26 cellular contexts compared by ENCODE assay signal in genomic region chr15:64513823-64514222, GRCh38. TPM values are rescaled to one million over a fixed set of nuclear protein-coding genes. Genes with fewer than 3 reads are reported as not detected.
A peak's percentile ranks its signal among the peaks of the same experiment; 100 is the strongest.
DNase-seq lines count a peak whose midpoint lies in the region; ATAC-seq and TF ChIP-seq lines count a peak whose summit lies in the region.
"Had no signal": no experiment of that assay in that cellular context is flagged by ENCODE, and none has a peak within 500 bp of the region (broad histone marks: within the 10 kb centered on the region; RNA-seq: fewer than 3 reads in every experiment).

No MANE protein-coding gene starts in this region.

- no peak for TF ChIP-seq POLR2A in erythroblast (IDR thresholded peaks at IDR 0.05; ENCODE audit: low read length)

- no peaks in the 10 kb centered on the region for H3K27me3 ChIP-seq in CD8-positive, alpha-beta memory T cell (ENCODE audit: insufficient read depth, low read length, poor library complexity, severe bottlenecking)
- H3K27me3 ChIP-seq: brain microvascular endothelial cell, vagina had no signal

- H3K4me3 ChIP-seq in CD8-positive, alpha-beta memory T cell (ENCODE audit: low read length) = no peak overlapping the region
- H3K4me3 ChIP-seq: A549, vagina had no signal

- H3K9me3 Mint-ChIP-seq in activated T-cell treated with anti-CD3 and anti-CD28 coated beads, Interleukin-2, amount 50 U/mL, for 24 hours = no peaks in the 10 kb centered on the region
- no peaks in the 10 kb centered on the region for H3K9me3 Mint-ChIP-seq in CD8-positive, alpha-beta memory T cell
- no peaks in the 10 kb centered on the region for H3K9me3 Mint-ChIP-seq in activated naive CD8-positive, alpha-beta T cell treated with anti-CD3 and anti-CD28 coated beads for 36 hours
- no peaks in the 10 kb centered on the region for H3K9me3 Mint-ChIP-seq in memory B cell
- H3K9me3 Mint-ChIP-seq: activated T-helper 1 cell treated with anti-CD3 and anti-CD28 coated beads, Interleukin-12 subunit alpha, Interleukin-12 subunit beta, Interleukin-2, Interleukin-4 antibody, amounts not matched to agents 30 ng/mL and 10 ng/mL and 1 ng/mL, durations not matched to agents 14 hours and 24 hours and 36 hours had no signal

- peak overlapping the region; percentile 72 for H3K27ac Mint-ChIP-seq in activated T-cell treated with anti-CD3 and anti-CD28 coated beads, Interleukin-2, amount 50 U/mL, for 24 hours
- H3K27ac Mint-ChIP-seq in CD8-positive, alpha-beta memory T cell = peak overlapping the region in 6 of 8 donors; percentile 38 to 76 (median 56)
- H3K27ac Mint-ChIP-seq in activated naive CD8-positive, alpha-beta T cell treated with anti-CD3 and anti-CD28 coated beads for 36 hours = peak overlapping the region; percentile 75
- H3K27ac Mint-ChIP-seq in memory B cell = peak overlapping the region; percentile 60
- H3K27ac Mint-ChIP-seq: B cell had no signal

- H3K36me3 ChIP-seq in CD8-positive, alpha-beta memory T cell (ENCODE audit: insufficient read depth, low read length) = no peaks in the 10 kb centered on the region
- H3K36me3 ChIP-seq: brain microvascular endothelial cell, vagina had no signal

- CTCF ChIA-PET in CD8-positive, alpha-beta memory T cell (lab: Charles Lee) = interaction anchor here (0.7 to 1.7 kb wide), 3 partner anchors 13 to 323 kb away, joined by 3 to 4 read pairs (median 3); no protein-coding TSS in a partner anchor

- POLR2A ChIA-PET in CD8-positive, alpha-beta memory T cell (lab: Charles Lee) = interaction anchor here (0.6 to 0.7 kb wide), 3 partner anchors 12 to 259 kb away, joined by 3 to 10 read pairs (median 4); no protein-coding TSS in a partner anchor

- no peak for ATAC-seq in memory B cell (ENCODE audit: low read depth)
- no peak for ATAC-seq in HG02981 (IDR thresholded peaks at IDR 0.05; ENCODE audit: unreplicated experiment)
- ATAC-seq: A549; activated CD4-positive, CD25-positive, alpha-beta regulatory T cell treated with anti-CD3 and anti-CD28 coated beads, Interleukin-2, amount 50 U/mL, for 24 hours; esophagus mucosa; PC-3 had no signal

- H3K4me3 Mint-ChIP-seq in activated T-cell treated with anti-CD3 and anti-CD28 coated beads, Interleukin-2, amount 50 U/mL, for 24 hours = no peak overlapping the region
- H3K4me3 Mint-ChIP-seq in CD8-positive, alpha-beta memory T cell = peak overlapping the region in 1 of 7 donors; percentile 5
- peak overlapping the region; percentile 12 for H3K4me3 Mint-ChIP-seq in activated naive CD8-positive, alpha-beta T cell treated with anti-CD3 and anti-CD28 coated beads for 36 hours
- no peak overlapping the region for H3K4me3 Mint-ChIP-seq in memory B cell
- H3K4me3 Mint-ChIP-seq: B cell had no signal

- peaks cover 57% of the 10 kb centered on the region for H3K36me3 Mint-ChIP-seq in activated T-cell treated with anti-CD3 and anti-CD28 coated beads, Interleukin-2, amount 50 U/mL, for 24 hours (ENCODE audit: low read depth)
- H3K36me3 Mint-ChIP-seq in CD8-positive, alpha-beta memory T cell = peaks cover 0 to 22% (median 12%) of the 10 kb centered on the region in 3 donors
- peaks cover 20% of the 10 kb centered on the region for H3K36me3 Mint-ChIP-seq in activated naive CD8-positive, alpha-beta T cell treated with anti-CD3 and anti-CD28 coated beads for 36 hours
- H3K36me3 Mint-ChIP-seq in memory B cell = peaks cover 11% of the 10 kb centered on the region

- no peaks in the 10 kb centered on the region for H3K27me3 Mint-ChIP-seq in activated T-cell treated with anti-CD3 and anti-CD28 coated beads, Interleukin-2, amount 50 U/mL, for 24 hours
- no peaks in the 10 kb centered on the region for H3K27me3 Mint-ChIP-seq in CD8-positive, alpha-beta memory T cell
- H3K27me3 Mint-ChIP-seq in activated naive CD8-positive, alpha-beta T cell treated with anti-CD3 and anti-CD28 coated beads for 36 hours = no peaks in the 10 kb centered on the region
- H3K27me3 Mint-ChIP-seq in memory B cell = no peaks in the 10 kb centered on the region
- H3K27me3 Mint-ChIP-seq: B cell had no signal

- no peak for DNase-seq in activated T-cell treated with anti-CD3 and anti-CD28 coated beads, Interleukin-2, amount 50 U/mL, for 24 hours
- DNase-seq in activated T-cell treated with anti-CD3 and anti-CD28 coated beads for 4 hours (no peak), memory B cell (ENCODE audit: low spot score in 2 of 2) (no peak), inferior parietal cortex (ENCODE audit: extremely low spot score) (no peak), erythroblast (lab: John Stamatoyannopoulos, UW) (no peak)
- no peak for DNase-seq in CD8-positive, alpha-beta memory T cell
- DNase-seq in activated naive CD8-positive, alpha-beta T cell treated with anti-CD3 and anti-CD28 coated beads for 36 hours = no peak
- DNase-seq: brain microvascular endothelial cell; DMS79 treated with DMSO at 0.1 percent for 48 hours; effector memory CD4-positive, alpha-beta T cell; foreskin melanocyte; hippocampal formation; NCI-H2171; NCI-H510A treated with DMSO at 0.1 percent for 48 hours; nucleus accumbens; PC-3; Right ventricle myocardium superior; small intestine; stimulated activated CD4-positive, alpha-beta T cell treated with anti-CD3 and anti-CD28 coated beads, Interleukin-1b, Interleukin-23, amount 100 ng/mL, for 48 hours had no signal

- peaks cover 77% of the 10 kb centered on the region for H3K4me1 Mint-ChIP-seq in activated T-cell treated with anti-CD3 and anti-CD28 coated beads, Interleukin-2, amount 50 U/mL, for 24 hours (ENCODE audit: low read depth)
- H3K4me1 Mint-ChIP-seq in CD8-positive, alpha-beta memory T cell = peaks cover 35 to 73% (median 52%) of the 10 kb centered on the region in 3 donors
- peaks cover 62% of the 10 kb centered on the region for H3K4me1 Mint-ChIP-seq in activated naive CD8-positive, alpha-beta T cell treated with anti-CD3 and anti-CD28 coated beads for 36 hours
- peaks cover 15% of the 10 kb centered on the region for H3K4me1 Mint-ChIP-seq in memory B cell

- peaks cover 52% of the 10 kb centered on the region for H3K4me1 ChIP-seq in CD8-positive, alpha-beta memory T cell (ENCODE audit: insufficient read depth, low read length)

- H3K27ac ChIP-seq in CD8-positive, alpha-beta memory T cell (ENCODE audit: low read depth, low read length) = no peak overlapping the region
- H3K27ac ChIP-seq: A549, brain microvascular endothelial cell, vagina had no signal

- no peaks in the 10 kb centered on the region for H3K9me3 ChIP-seq in CD8-positive, alpha-beta memory T cell (ENCODE audit: low read length)
- H3K9me3 ChIP-seq: A549, vagina had no signal

RNA-seq across cellular contexts. Expression of gene ZNF609, which starts 53.4 kb away (rescaled TPM):
- total RNA-seq in CD8-positive, alpha-beta memory T cell = 10 to 100 TPM; 38.0 to 38.9 TPM
- polyA plus RNA-seq in CD8-positive, alpha-beta memory T cell = 10.7 TPM
- 10 to 100 TPM; 32.4 to 35.3 TPM for total RNA-seq in activated naive CD8-positive, alpha-beta T cell treated with anti-CD3 and anti-CD28 coated beads for 36 hours
